Comparison of ENCODE assay signal across 13 cellular contexts in the genomic region with DNA sequence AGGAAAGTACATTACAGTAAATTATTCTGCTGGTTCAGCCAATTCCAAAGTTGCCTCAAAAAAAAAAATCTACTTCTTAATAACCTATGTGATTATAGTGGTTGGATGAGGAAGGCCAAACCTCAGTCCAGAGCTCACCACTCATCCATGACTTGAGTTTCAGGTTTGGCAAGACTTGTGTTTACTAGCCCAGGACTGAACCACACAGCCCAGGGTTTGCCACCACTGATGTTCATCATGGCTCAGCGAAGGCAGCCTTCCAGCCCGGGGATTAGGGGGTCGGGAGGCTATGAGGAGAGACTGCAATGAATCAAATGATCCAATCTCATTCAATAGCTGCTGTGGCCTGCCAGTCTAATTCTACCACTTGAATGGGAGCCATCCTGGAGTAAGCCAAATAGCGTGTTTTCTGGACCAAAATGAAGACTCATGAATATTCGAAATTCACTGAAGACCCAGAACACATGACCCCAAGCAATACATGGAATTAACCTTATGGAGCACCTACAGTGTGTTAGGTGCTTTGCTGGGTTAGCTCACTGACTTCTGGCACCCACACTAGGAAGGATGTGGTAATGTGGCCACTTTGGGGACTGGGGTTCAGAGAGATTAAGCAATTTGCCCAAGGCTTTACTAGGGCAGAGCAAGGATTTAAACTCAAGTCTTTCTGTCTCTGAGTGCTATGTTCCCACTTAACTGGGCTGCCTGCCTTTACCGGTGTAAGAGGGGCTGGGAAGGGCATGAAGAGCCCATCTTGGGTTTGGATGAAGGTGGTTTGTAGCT.
DNase-seq lines count a peak whose midpoint lies in the region; ATAC-seq and TF ChIP-seq lines count a peak whose summit lies in the region.
"Had no signal": no experiment of that assay in that cellular context is flagged by ENCODE, and none has a peak within 500 bp of the region (broad histone marks: within the 10 kb centered on the region; RNA-seq: fewer than 3 reads in every experiment).

No MANE protein-coding gene starts in this region.

- peak overlapping the region in 2 of 10 experiments; percentile 9 to 17; a peak in 1 of 20 replicates for H3K4me3 ChIP-seq in BLaER1 treated with 17β-estradiol and CSF1 and Interleukin-3, amounts not matched to agents 10 nM and 100 nM
- H3K4me3 ChIP-seq: heart left ventricle, SJCRH30 had no signal

- no peak overlapping the region for H3K27ac Mint-ChIP-seq in T-helper 17 cell
- H3K27ac Mint-ChIP-seq in endothelial cell (ENCODE audit: unreplicated experiment): no peak overlapping the region

- 0 out of 22 replicates have a peak, but pooled peaks cover 0 to 4% (median 0%) of the 10 kb centered on the region in 11 experiments for H3K27me3 ChIP-seq in BLaER1 treated with 17β-estradiol and CSF1 and Interleukin-3, amounts not matched to agents 10 nM and 100 nM
- H3K27me3 ChIP-seq: SJCRH30 had no signal

- DNase-seq in DMS79 treated with DMSO at 0.1 percent for 48 hours (lab: John Stamatoyannopoulos, UW) (peak; percentile 58), T-helper 17 cell (no peak), glomerular visceral epithelial cell (ENCODE audit: extremely low spot score) (peak; percentile 56), NCI-H524 (lab: John Stamatoyannopoulos, UW) (no peak), germinal center (ENCODE audit: low spot score) (no peak), endothelial cell (ENCODE audit: low spot score) (no peak)
- DNase-seq: Caco-2; heart left ventricle; SJCRH30; stimulated activated CD4-positive, alpha-beta T cell treated with anti-CD3 and anti-CD28 coated beads, Interleukin-1b, Interleukin-23, amount 100 ng/mL, for 48 hours; stimulated activated naive CD4-positive, alpha-beta T cell treated with Interleukin-2 at 50 U/mL for 16 hours had no signal

- H3K4me3 Mint-ChIP-seq in T-helper 17 cell (no peak overlapping the region), endothelial cell (ENCODE audit: unreplicated experiment) (no peak overlapping the region)

- ATAC-seq in T-helper 17 cell: peak; percentile 75
- ATAC-seq: heart left ventricle had no signal

- H3K27me3 Mint-ChIP-seq in T-helper 17 cell: no peaks in the 10 kb centered on the region
- no peaks in the 10 kb centered on the region for H3K27me3 Mint-ChIP-seq in endothelial cell (ENCODE audit: unreplicated experiment)

- no peaks in the 10 kb centered on the region for H4K20me1 ChIP-seq in BLaER1 treated with 17β-estradiol and CSF1 and Interleukin-3, amounts not matched to agents 10 nM and 100 nM

- peak overlapping the region in 6 of 11 experiments; percentile 6 to 60 (median 48); a peak in 9 of 22 replicates for H3K9ac ChIP-seq in BLaER1 treated with 17β-estradiol and CSF1 and Interleukin-3, amounts not matched to agents 10 nM and 100 nM
- H3K9ac ChIP-seq: parathyroid adenoma had no signal

- peaks cover 19 to 66% (median 38%) of the 10 kb centered on the region in 10 experiments for H3K4me1 ChIP-seq in BLaER1 treated with 17β-estradiol and CSF1 and Interleukin-3, amounts not matched to agents 10 nM and 100 nM
- H3K4me1 ChIP-seq: Caco-2, parathyroid adenoma, SJCRH30 had no signal

- no peak for TF ChIP-seq CTCF in endothelial cell (IDR thresholded peaks at IDR 0.05; ENCODE audit: unreplicated experiment)

- peaks cover 2% of the 10 kb centered on the region for H3K36me3 Mint-ChIP-seq in T-helper 17 cell (ENCODE audit: low read depth)
- no peaks in the 10 kb centered on the region for H3K36me3 Mint-ChIP-seq in endothelial cell (ENCODE audit: low read depth, unreplicated experiment)

- no peaks in the 10 kb centered on the region for H3K4me1 Mint-ChIP-seq in T-helper 17 cell
- H3K4me1 Mint-ChIP-seq in endothelial cell (ENCODE audit: unreplicated experiment): peaks cover 2% of the 10 kb centered on the region

- H3K9me3 ChIP-seq in BLaER1 treated with 17β-estradiol and CSF1 and Interleukin-3, amounts not matched to agents 10 nM and 100 nM (replicated peaks in 1 of 11): peaks cover 0 to 9% (median 0%) of the 10 kb centered on the region in 11 experiments; a peak in 3 of 22 replicates
- H3K9me3 ChIP-seq in T-helper 17 cell (ENCODE audit: control insufficient read depth, low read length, poor library complexity, severe bottlenecking): no peaks in the 10 kb centered on the region
- H3K9me3 ChIP-seq: Caco-2, heart left ventricle, SJCRH30 had no signal

- peak overlapping the region in 8 of 11 experiments; percentile 19 to 78 (median 71); a peak in 16 of 22 replicates for H3K27ac ChIP-seq in BLaER1 treated with 17β-estradiol and CSF1 and Interleukin-3, amounts not matched to agents 10 nM and 100 nM
- H3K27ac ChIP-seq: heart left ventricle, parathyroid adenoma, SJCRH30 had no signal

- H3K36me3 ChIP-seq in BLaER1 treated with 17β-estradiol and CSF1 and Interleukin-3, amounts not matched to agents 10 nM and 100 nM: no peaks in the 10 kb centered on the region
- H3K36me3 ChIP-seq: heart left ventricle, SJCRH30 had no signal

- H3K9me3 Mint-ChIP-seq in endothelial cell (ENCODE audit: unreplicated experiment): no peaks in the 10 kb centered on the region

- H3K4me2 ChIP-seq in BLaER1 treated with 17β-estradiol and CSF1 and Interleukin-3, amounts not matched to agents 10 nM and 100 nM: peak overlapping the region; percentile 22 to 77 (median 65); a peak in 21 of 22 replicates

Comparison
In these comparisons a context has a peak if more than half of its experiments do, and no peak if none do; other contexts are left out.
1. DNase-seq: peak in DMS79 treated with DMSO at 0.1 percent for 48 hours (single experiment) and glomerular visceral epithelial cell (single experiment); none in T-helper 17 cell (0 of 3), NCI-H524 (0 of 2), germinal center (single experiment) and endothelial cell (single experiment).